In genomic region chr11:61418136-61418535, GRCh38 we compare ENCODE assay signal across 14 cellular contexts. TPM values are rescaled to one million over a fixed set of nuclear protein-coding genes. Genes with fewer than 3 reads are reported as not detected.
A peak's percentile ranks its signal among the peaks of the same experiment; 100 is the strongest.
DNase-seq lines count a peak whose midpoint lies in the region; ATAC-seq and TF ChIP-seq lines count a peak whose summit lies in the region.
"Had no signal": no experiment of that assay in that cellular context is flagged by ENCODE, and none has a peak within 500 bp of the region (broad histone marks: within the 10 kb centered on the region; RNA-seq: fewer than 3 reads in every experiment).

No MANE protein-coding gene starts in this region.

- peak overlapping the region; percentile 15 to 73 for H3K27ac Mint-ChIP-seq in activated naive CD4-positive, alpha-beta T cell treated with anti-CD3 and anti-CD28 coated beads, Interleukin-2, amount 50 U/mL, for 72 hours
- H3K27ac Mint-ChIP-seq in T-helper 17 cell = peak overlapping the region; percentile 63

- H3K27me3 Mint-ChIP-seq in T-helper 17 cell = no peaks in the 10 kb centered on the region
- H3K27me3 Mint-ChIP-seq: central memory CD8-positive, alpha-beta T cell had no signal

- peaks cover 2 to 100% (median 91%) of the 10 kb centered on the region in 6 donors for H3K36me3 ChIP-seq in spleen

- intact Hi-C loops in spleen (cut with DNase I; ENCODE audit: low total_unique reads) (no loop called here), posterior cingulate gyrus (cut with DNase I) (no loop called here)

- no peaks in the 10 kb centered on the region for H3K27me3 ChIP-seq in spleen (replicated peaks in 1 of 7)
- H3K27me3 ChIP-seq: esophagus squamous epithelium had no signal

- DNase-seq in activated naive CD4-positive, alpha-beta T cell treated with anti-CD3 and anti-CD28 coated beads, Interleukin-2, amount 50 U/mL, for 72 hours (ENCODE audit: low spot score in 2 of 2) = no peak
- DNase-seq in activated naive CD4-positive, alpha-beta T cell treated with Interleukin-2 at 50 U/mL for 16 hours = no peak
- DNase-seq in T-helper 17 cell (no peak), fibroblast of mammary gland (ENCODE audit: low read depth) (peak; percentile 15), spleen (no peak), T-helper 9 cell (no peak), posterior cingulate gyrus (no peak)
- DNase-seq: esophagus squamous epithelium; mucosa of descending colon; NCI-H1105 treated with DMSO at 0.1 percent for 48 hours; stimulated activated CD4-positive, alpha-beta T cell treated with anti-CD3 and anti-CD28 coated beads, Interleukin-1b, Interleukin-23, amount 100 ng/mL, for 48 hours had no signal

- H3K9me3 ChIP-seq in T-helper 17 cell (ENCODE audit: control insufficient read depth, low read length, poor library complexity, severe bottlenecking) (no peaks in the 10 kb centered on the region), spleen (no peaks in the 10 kb centered on the region)
- H3K9me3 ChIP-seq: esophagus squamous epithelium, mucosa of descending colon had no signal

- H3K4me3 ChIP-seq in fibroblast of mammary gland (ENCODE audit: control insufficient read depth, low read depth, low read length) (no peak overlapping the region), spleen (peak overlapping the region in 1 of 8 donors; percentile 44)
- H3K4me3 ChIP-seq: esophagus squamous epithelium, mucosa of descending colon had no signal

- TF ChIP-seq CTCF in fibroblast of mammary gland (conservative IDR thresholded peaks at IDR 0.05; ENCODE audit: control insufficient read depth, insufficient read depth, low read depth, low read length) (no peak), spleen (IDR thresholded peaks at IDR 0.05 in 8 of 11, conservative IDR thresholded peaks at IDR 0.05 in 3 of 11) (no peak)

- ATAC-seq in activated naive CD4-positive, alpha-beta T cell treated with anti-CD3 and anti-CD28 coated beads, Interleukin-2, amount 50 U/mL, for 72 hours = no peak
- ATAC-seq in T-helper 17 cell (no peak), GM18909 (IDR thresholded peaks at IDR 0.05; ENCODE audit: poor library complexity, unreplicated experiment) (no peak)
- ATAC-seq: mucosa of descending colon had no signal

- H3K27ac ChIP-seq in spleen = peak overlapping the region in 6 of 8 donors; percentile 48 to 85 (median 72)
- H3K27ac ChIP-seq: esophagus squamous epithelium, VCaP had no signal

- H3K9me3 Mint-ChIP-seq in activated naive CD4-positive, alpha-beta T cell treated with anti-CD3 and anti-CD28 coated beads, Interleukin-2, amount 50 U/mL, for 72 hours = no peaks in the 10 kb centered on the region
- H3K9me3 Mint-ChIP-seq: central memory CD8-positive, alpha-beta T cell had no signal

- peaks cover 17% of the 10 kb centered on the region for H3K4me1 Mint-ChIP-seq in T-helper 17 cell

- H3K36me3 Mint-ChIP-seq in activated naive CD4-positive, alpha-beta T cell treated with anti-CD3 and anti-CD28 coated beads, Interleukin-2, amount 50 U/mL, for 72 hours = peaks cover 12 to 57% of the 10 kb centered on the region in 2 donors
- no peaks in the 10 kb centered on the region for H3K36me3 Mint-ChIP-seq in T-helper 17 cell (ENCODE audit: low read depth)

- peaks cover 0 to 66% (median 21%) of the 10 kb centered on the region in 6 donors for H3K4me1 ChIP-seq in spleen

- no peak overlapping the region for H3K4me3 Mint-ChIP-seq in T-helper 17 cell
- H3K4me3 Mint-ChIP-seq: central memory CD8-positive, alpha-beta T cell had no signal

- TF ChIP-seq POLR2A in spleen (IDR thresholded peaks at IDR 0.05) = no peak

RNA-seq across cellular contexts. Expression of gene CPSF7, which starts 11.6 kb away (rescaled TPM):
- total RNA-seq in activated naive CD4-positive, alpha-beta T cell treated with anti-CD3 and anti-CD28 coated beads, Interleukin-2, amount 50 U/mL, for 72 hours = 100 to 1,000 TPM; 110 to 128 TPM
- total RNA-seq in T-helper 17 cell (100 to 1,000 TPM in 1 of 2 donors, 10 to 100 TPM in 1; 94.7 to 104 TPM), spleen (10 to 100 TPM; 60.3 to 94.3 (median 85.5) TPM)
- 10 to 100 TPM; 30.0 to 44.6 (median 35.3) TPM for polyA plus RNA-seq in spleen

RNA-seq across cellular contexts. Expression of gene SDHAF2, which starts 11.8 kb away (rescaled TPM):
- 10 to 100 TPM; 32.0 to 34.3 TPM for total RNA-seq in activated naive CD4-positive, alpha-beta T cell treated with anti-CD3 and anti-CD28 coated beads, Interleukin-2, amount 50 U/mL, for 72 hours
- total RNA-seq in T-helper 17 cell (10 to 100 TPM; 31.1 to 32.7 TPM), spleen (10 to 100 TPM; 39.8 to 74.2 (median 50.0) TPM)
- 10 to 100 TPM; 50.4 to 73.0 (median 56.8) TPM for polyA plus RNA-seq in spleen

RNA-seq across cellular contexts. Expression of gene TMEM216, which starts 25.7 kb away (rescaled TPM):
- 10 to 100 TPM in 1 of 2 donors, 1 to 10 TPM in 1; 8.7 to 14.1 TPM for total RNA-seq in activated naive CD4-positive, alpha-beta T cell treated with anti-CD3 and anti-CD28 coated beads, Interleukin-2, amount 50 U/mL, for 72 hours
- total RNA-seq in T-helper 17 cell (1 to 10 TPM; 5.1 to 5.9 TPM), spleen (10 to 100 TPM; 10.5 to 26.0 (median 17.1) TPM)
- 10 to 100 TPM; 20.7 to 24.6 (median 20.7) TPM for polyA plus RNA-seq in spleen

RNA-seq across cellular contexts. Expression of gene TMEM138, which starts 56.0 kb away (rescaled TPM):
- total RNA-seq in activated naive CD4-positive, alpha-beta T cell treated with anti-CD3 and anti-CD28 coated beads, Interleukin-2, amount 50 U/mL, for 72 hours = 10 to 100 TPM; 32.4 to 44.2 TPM
- 10 to 100 TPM; 46.1 to 48.9 TPM for total RNA-seq in T-helper 17 cell
- total RNA-seq in spleen = 10 to 100 TPM; 26.8 to 52.4 (median 39.0) TPM
- 10 to 100 TPM; 42.3 to 53.9 (median 49.2) TPM for polyA plus RNA-seq in spleen

RNA-seq across cellular contexts. Expression of gene CYB561A3, which starts 56.5 kb away (rescaled TPM):
- total RNA-seq in activated naive CD4-positive, alpha-beta T cell treated with anti-CD3 and anti-CD28 coated beads, Interleukin-2, amount 50 U/mL, for 72 hours = 10 to 100 TPM; 38.3 to 68.7 TPM
- total RNA-seq in T-helper 17 cell = 10 to 100 TPM; 32.4 to 35.6 TPM
- total RNA-seq in spleen = 100 to 1,000 TPM in 4 of 7 donors, 10 to 100 TPM in 3; 82.5 to 138 (median 126) TPM
- 10 to 100 TPM; 62.1 to 79.6 (median 64.6) TPM for polyA plus RNA-seq in spleen
